In genomic region chr19:55258828-55259539, GRCh38 we compare ENCODE assay signal across 8 cellular contexts. TPM values are rescaled to one million over a fixed set of nuclear protein-coding genes. Genes with fewer than 3 reads are reported as not detected.
DNase-seq lines count a peak whose midpoint lies in the region; ATAC-seq, FAIRE-seq and TF ChIP-seq lines count a peak whose summit lies in the region.

PPP6R1 (minus strand) TSS chr19:55259017; CDS start chr19:55247103, 11,914 bp downstream.

- no peaks in the 10 kb centered on the region for H3K9me3 ChIP-seq in aorta (ENCODE audit: control insufficient read depth, low read length)

- H3K4me3 ChIP-seq in astrocyte of the cerebellum (ENCODE audit: low read depth, low read length) (peak within 1 kb of the TSS; percentile 82), rectal smooth muscle tissue (ENCODE audit: low read length) (peak within 1 kb of the TSS; percentile 97), aorta (ENCODE audit: low read length in 2 of 2) (peak within 1 kb of the TSS; percentile 88 to 94)

- DNase-seq in GM18507 (ENCODE audit: extremely low spot score, insufficient read length, low read depth), result peak; percentile 96
- peak; percentile 96 for DNase-seq in NCI-H2029 treated with DMSO at 0.1 percent for 48 hours (lab: John Stamatoyannopoulos, UW)
- peak; percentile 89 for DNase-seq in T-helper 9 cell
- DNase-seq in astrocyte of the cerebellum (ENCODE audit: low read depth), result peak; percentile 100
- DNase-seq in hepatic stellate cell (ENCODE audit: low spot score), result peak; percentile 100
- peak; percentile 98 for DNase-seq in aorta

- peaks cover 7% of the 10 kb centered on the region for H3K36me3 ChIP-seq in rectal smooth muscle tissue (ENCODE audit: control insufficient read depth, insufficient read depth, low read length)
- H3K36me3 ChIP-seq in aorta (ENCODE audit: control insufficient read depth in 1 of 2, insufficient read depth in 2 of 2, low read length in 1 of 2), result no peaks in the 10 kb centered on the region

- H3K27ac ChIP-seq in rectal smooth muscle tissue (ENCODE audit: low read depth, low read length) (peak within 1 kb of the TSS; percentile 89), aorta (ENCODE audit: low read depth in 1 of 2, low read length in 2 of 2) (peak within 1 kb of the TSS; percentile 50)

- WGBS in aorta, 2 donors, result 0 to 1% methylated on average over 71 to 76 of the region's 76 CpGs

- ATAC-seq in HG02981 (IDR thresholded peaks at IDR 0.05; ENCODE audit: unreplicated experiment), result peak; percentile 68
- peak; percentile 97 for ATAC-seq in aorta (ENCODE audit: low FRiP score)

- TF ChIP-seq CTCF in astrocyte of the cerebellum (IDR thresholded peaks at IDR 0.05; ENCODE audit: low read depth, low read length, missing control alignments), result no peak

- intact Hi-C loops in aorta (cut with DNase I), result loop anchor here in 1 of 2 donors (1.0 kb wide), 2 partner anchors 21 to 80 kb away; partner anchors contain the start of genes HSPBP1 and KMT5C

- in situ Hi-C loops in astrocyte of the cerebellum (cut with HindIII; ENCODE audit: low sequenced_read_pairs), result loop anchor here (10.0 kb wide), 1 partner anchor 84 kb away; no protein-coding TSS in a partner anchor

- peak within 1 kb of the TSS; percentile 89 for H3K9ac ChIP-seq in rectal smooth muscle tissue (ENCODE audit: low read length)

- FAIRE-seq in GM18507 (lab: Jason Lieb, UNC), result peak; percentile 93

- H3K4me1 ChIP-seq in rectal smooth muscle tissue (ENCODE audit: control insufficient read depth, insufficient read depth, low read length) (peaks cover 5% of the 10 kb centered on the region), aorta (ENCODE audit: control insufficient read depth in 1 of 2, insufficient read depth in 2 of 2, low read length in 2 of 2) (no peaks in the 10 kb centered on the region)

- no peaks in the 10 kb centered on the region for H3K27me3 ChIP-seq in rectal smooth muscle tissue (ENCODE audit: control insufficient read depth, insufficient read depth, low read length)
- no peaks in the 10 kb centered on the region for H3K27me3 ChIP-seq in aorta (ENCODE audit: control insufficient read depth in 1 of 2, insufficient read depth in 2 of 2, low read length in 1 of 2)

RNA-seq across cellular contexts. Expression of gene PPP6R1, which starts in this region (rescaled TPM):
- total RNA-seq in aorta, result 10 to 100 TPM; 47.9 to 55.4 TPM
- 10 to 100 TPM; 15.2 to 25.3 TPM for polyA plus RNA-seq in aorta

Comparison
In these comparisons a context has a peak if more than half of its experiments do, and no peak if none do; other contexts are left out.
1. Peak in every context shown above with its lines: DNase-seq, ATAC-seq, H3K4me3 ChIP-seq and H3K27ac ChIP-seq.